Comparison of ENCODE assay signal across 1 cellular context in genomic region chr11:304915-305833, GRCh38.
TF ChIP-seq lines count a peak whose summit lies in the region.

No MANE protein-coding gene starts in this region.

TF ChIP-seq in HEK293T, 16 proteins besides CTCF, POLR2A, EP300 and RAD21:
- no peak for TF ChIP-seq NFRKB (IDR thresholded peaks at IDR 0.05)
- TF ChIP-seq CTBP1 (IDR thresholded peaks at IDR 0.05; ENCODE audit: borderline replicate concordance) = no peak
- no peak for TF ChIP-seq HDGF (IDR thresholded peaks at IDR 0.05; ENCODE audit: borderline replicate concordance)
- TF ChIP-seq ZNF384 (IDR thresholded peaks at IDR 0.05) = peak; percentile 72
- TF ChIP-seq ELF4 (IDR thresholded peaks at IDR 0.05) = no peak
